ENCODE assay signal across 17 cellular contexts in the genomic region with DNA sequence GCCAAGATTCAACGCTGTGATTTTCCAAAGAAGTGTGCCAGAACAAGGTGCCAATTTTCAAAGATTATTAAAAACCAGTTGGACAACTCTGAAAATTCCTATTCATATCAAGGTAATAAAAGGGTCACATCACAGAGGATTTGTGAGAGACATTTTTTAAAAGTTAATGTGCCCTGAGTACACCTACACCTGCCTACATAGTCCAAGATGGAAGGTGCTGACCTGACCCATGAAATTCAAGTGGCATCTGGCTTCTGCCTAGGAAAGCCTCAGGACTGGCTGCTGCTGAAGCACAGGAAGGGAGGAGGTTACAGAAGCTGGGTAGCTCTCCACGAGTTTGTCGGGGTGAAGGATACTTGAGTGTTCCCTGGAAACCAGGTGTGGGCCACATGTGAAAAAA. TPM values are rescaled to one million over a fixed set of nuclear protein-coding genes. Genes with fewer than 3 reads are reported as not detected.
DNase-seq lines count a peak whose midpoint lies in the region; ATAC-seq and TF ChIP-seq lines count a peak whose summit lies in the region.
"Had no signal": no experiment of that assay in that cellular context is flagged by ENCODE, and none has a peak within 500 bp of the region (broad histone marks: within the 10 kb centered on the region; RNA-seq: fewer than 3 reads in every experiment).

No MANE protein-coding gene starts in this region.

- H3K9me3 ChIP-seq in body of pancreas (no peaks in the 10 kb centered on the region), left lung (no peaks in the 10 kb centered on the region), upper lobe of right lung (no peaks in the 10 kb centered on the region)

- DNase-seq in body of pancreas (no peak), left lung (peak in 1 of 2 donors; percentile 5), upper lobe of right lung (no peak), NCI-H526 (lab: John Stamatoyannopoulos, UW) (no peak), NCI-H187 (lab: John Stamatoyannopoulos, UW) (no peak), head of caudate nucleus (no peak)
- DNase-seq: 8988T; Calu3; CD4-positive, alpha-beta memory T cell; GDM1; GM23248; H7; HFFc6 had no signal

- no peak for TF ChIP-seq EP300 in Ishikawa (IDR thresholded peaks at IDR 0.05; ENCODE audit: borderline replicate concordance)

- intact Hi-C loops in body of pancreas (cut with DNase I) (no loop called here), left lung (cut with DNase I) (no loop called here), upper lobe of right lung (cut with DNase I) (no loop called here), head of caudate nucleus (cut with DNase I) (no loop called here)

- TF ChIP-seq POLR2A in body of pancreas (IDR thresholded peaks at IDR 0.05) = no peak

- H3K27me3 ChIP-seq in body of pancreas = no peaks in the 10 kb centered on the region
- no peaks in the 10 kb centered on the region for H3K27me3 ChIP-seq in left lung
- H3K27me3 ChIP-seq in upper lobe of right lung = no peaks in the 10 kb centered on the region
- H3K27me3 ChIP-seq: BLaER1 had no signal

- H3K4me1 ChIP-seq in body of pancreas (peaks cover 8% of the 10 kb centered on the region), left lung (no peaks in the 10 kb centered on the region), upper lobe of right lung (no peaks in the 10 kb centered on the region)
- H3K4me1 ChIP-seq: BLaER1 had no signal

- TF ChIP-seq CTCF in body of pancreas (IDR thresholded peaks at IDR 0.05) = no peak
- no peak for TF ChIP-seq CTCF in left lung (IDR thresholded peaks at IDR 0.05)
- TF ChIP-seq CTCF in upper lobe of right lung (IDR thresholded peaks at IDR 0.05) = no peak

- no peak for TF ChIP-seq RAD21 in Ishikawa (IDR thresholded peaks at IDR 0.05; ENCODE audit: low read depth)

- H3K4me3 ChIP-seq in body of pancreas (no peak overlapping the region), left lung (no peak overlapping the region), upper lobe of right lung (no peak overlapping the region)
- H3K4me3 ChIP-seq: BLaER1, GM23248 had no signal

- H3K27ac ChIP-seq in body of pancreas = no peak overlapping the region
- no peak overlapping the region for H3K27ac ChIP-seq in left lung
- H3K27ac ChIP-seq in upper lobe of right lung = no peak overlapping the region
- H3K27ac ChIP-seq: BLaER1, GM23248, HL-60 had no signal

- H3K36me3 ChIP-seq in body of pancreas (replicated peaks in 1 of 2; ENCODE audit: insufficient read depth in 1 of 2, low read depth in 2 of 2) (no peaks in the 10 kb centered on the region), left lung (no peaks in the 10 kb centered on the region), upper lobe of right lung (no peaks in the 10 kb centered on the region)
- H3K36me3 ChIP-seq: BLaER1 had no signal

- WGBS in body of pancreas, 2 donors = 37 to 39% methylated on average over 3 of the region's 3 CpGs

- ATAC-seq in body of pancreas (peak; percentile 58), left lung (peak; percentile 78), upper lobe of right lung (peak; percentile 59)
- ATAC-seq: HCT116 had no signal

TF ChIP-seq in Ishikawa, 13 proteins besides CTCF, POLR2A, EP300 and RAD21:
- TF ChIP-seq NFIC (IDR thresholded peaks at IDR 0.05) = peak; percentile 42; the same call in 1 of the 2 replicates
- no peak for TF ChIP-seq FOXM1 (IDR thresholded peaks at IDR 0.05; ENCODE audit: borderline replicate concordance, low read depth)

RNA-seq across cellular contexts. Expression of a gene that starts 11.4 kb away (rescaled TPM):
- 1 to 10 TPM; 3.4 to 3.6 TPM for total RNA-seq in body of pancreas
- 10 to 100 TPM; 23.5 to 23.6 TPM for total RNA-seq in left lung
- total RNA-seq in upper lobe of right lung = 13.6 TPM
